21 cellular contexts compared by ENCODE assay signal in genomic region chr5:159838551-159839222, GRCh38.
"Had no signal": no experiment of that assay in that cellular context is flagged by ENCODE, and none has a peak within 500 bp of the region (broad histone marks: within the 10 kb centered on the region; RNA-seq: fewer than 3 reads in every experiment).

No MANE protein-coding gene starts in this region.

- H3K4me1 Mint-ChIP-seq: activated CD4-positive, alpha-beta T cell treated with anti-CD3 and anti-CD28 coated beads, Interleukin-2, amount 10 ng/mL, durations not matched to agents 24 days and 14 days; mesothelial cell of epicardium; nephron had no signal

- H3K27me3 ChIP-seq: tibial nerve, uterus had no signal

- H3K27ac Mint-ChIP-seq: activated CD4-positive, alpha-beta T cell treated with anti-CD3 and anti-CD28 coated beads, Interleukin-2, amount 10 ng/mL, durations not matched to agents 24 days and 14 days; activated CD8-positive, alpha-beta T cell treated with anti-CD3 and anti-CD28 coated beads for 36 hours; activated naive CD4-positive, alpha-beta T cell treated with anti-CD3 and anti-CD28 coated beads for 36 hours; activated T-cell treated with anti-CD3 and anti-CD28 coated beads, Interleukin-2, amount 50 U/mL, for 24 hours; effector memory CD8-positive, alpha-beta T cell; mesothelial cell of epicardium; nephron had no signal

- H3K4me3 Mint-ChIP-seq: activated CD4-positive, alpha-beta T cell treated with anti-CD3 and anti-CD28 coated beads, Interleukin-2, amount 10 ng/mL, durations not matched to agents 24 days and 14 days; activated CD8-positive, alpha-beta T cell treated with anti-CD3 and anti-CD28 coated beads for 36 hours; activated naive CD4-positive, alpha-beta T cell treated with anti-CD3 and anti-CD28 coated beads for 36 hours; activated T-cell treated with anti-CD3 and anti-CD28 coated beads, Interleukin-2, amount 50 U/mL, for 24 hours; effector memory CD8-positive, alpha-beta T cell; mesothelial cell of epicardium; nephron had no signal

- H3K9me3 ChIP-seq: uterus had no signal

- H3K4me1 ChIP-seq: tibial nerve, uterus had no signal

- H3K4me3 ChIP-seq: lung, tibial nerve, uterus had no signal

- H3K27ac ChIP-seq: tibial nerve, uterus had no signal

- H3K36me3 Mint-ChIP-seq: mesothelial cell of epicardium had no signal

- ATAC-seq: activated CD8-positive, alpha-beta T cell treated with anti-CD3 and anti-CD28 coated beads for 36 hours; effector memory CD8-positive, alpha-beta T cell; left lobe of liver; stimulated activated naive CD8-positive, alpha-beta T cell treated with anti-CD3 and anti-CD28 coated beads, Interleukin-15, Interleukin-2, amounts not matched to agents 100 U/mL and 50 U/mL, for 24 hours had no signal

- H3K9me3 Mint-ChIP-seq: nephron had no signal

- H3K36me3 ChIP-seq: tibial nerve, uterus had no signal

- DNase-seq: activated CD4-positive, alpha-beta T cell treated with anti-CD3 and anti-CD28 coated beads, Interleukin-2, amount 10 ng/mL, durations not matched to agents 24 days and 14 days; activated CD4-positive, CD25-positive, alpha-beta regulatory T cell; activated CD8-positive, alpha-beta T cell treated with anti-CD3 and anti-CD28 coated beads for 36 hours; activated naive CD4-positive, alpha-beta T cell treated with anti-CD3 and anti-CD28 coated beads for 36 hours; activated T-cell treated with anti-CD3 and anti-CD28 coated beads, Interleukin-2, amount 50 U/mL, for 24 hours; anterior cingulate cortex; cerebellar nuclear complex; dermis blood vessel endothelial cell; effector memory CD8-positive, alpha-beta T cell; hypothalamus; kidney; nucleus accumbens; stimulated activated CD8-positive, alpha-beta memory T cell treated with anti-CD3 and anti-CD28 coated beads, Interleukin-4, amount 100 ng/mL, for 48 hours; stimulated activated naive CD8-positive, alpha-beta T cell treated with anti-CD3 and anti-CD28 coated beads, Interleukin-15, Interleukin-2, amounts not matched to agents 100 U/mL and 50 U/mL, for 24 hours; substantia nigra; uterus had no signal
